25 cellular contexts compared by ENCODE assay signal in genomic region chr6:92008757-92009502, GRCh38.
"Had no signal": no experiment of that assay in that cellular context is flagged by ENCODE, and none has a peak within 500 bp of the region (broad histone marks: within the 10 kb centered on the region; RNA-seq: fewer than 3 reads in every experiment).

No MANE protein-coding gene starts in this region.

- DNase-seq: hypothalamus; immature natural killer cell; kidney; left colon; left lung; lower lobe of right lung; mammary epithelial cell; mesenchymal stem cell; naive B cell; natural killer cell; ovary; posterior cingulate gyrus; retina; right cardiac atrium; sigmoid colon; small intestine; spleen; stimulated activated CD4-positive, alpha-beta T cell treated with anti-CD3 and anti-CD28 coated beads, Interleukin-4, amount 100 ng/mL, for 24 hours; stimulated activated naive CD4-positive, alpha-beta T cell; upper lobe of left lung had no signal

- H3K4me3 Mint-ChIP-seq: immature natural killer cell; mesothelial cell of epicardium; naive B cell; natural killer cell; stimulated activated effector memory CD8-positive, alpha-beta T cell treated with anti-CD3 and anti-CD28 coated beads, Interleukin-12 subunit alpha, Interleukin-12 subunit beta, amount 100 ng/mL, for 72 hours; stimulated activated naive CD8-positive, alpha-beta T cell treated with anti-CD3 and anti-CD28 coated beads, Interleukin-15, Interleukin-2, amounts not matched to agents 100 ng/mL and 50 ng/mL, for 24 hours had no signal

- H3K4me1 ChIP-seq: left lung, lower lobe of right lung, prostate gland, sigmoid colon, spleen, tibial nerve, upper lobe of left lung had no signal

- H3K9me3 ChIP-seq: lower lobe of right lung, ovary, prostate gland, sigmoid colon, upper lobe of left lung had no signal

- H3K4me3 ChIP-seq: left lung, lower lobe of right lung, ovary, prostate gland, sigmoid colon, spleen, tibial nerve, upper lobe of left lung had no signal

- H3K27me3 ChIP-seq: left lung, ovary, sigmoid colon, spleen, tibial nerve, upper lobe of left lung had no signal

- H3K4me1 Mint-ChIP-seq: immature natural killer cell; mesothelial cell of epicardium; naive B cell; natural killer cell; stimulated activated effector memory CD8-positive, alpha-beta T cell treated with anti-CD3 and anti-CD28 coated beads, Interleukin-12 subunit alpha, Interleukin-12 subunit beta, amount 100 ng/mL, for 72 hours had no signal

- H3K36me3 ChIP-seq: left lung, lower lobe of right lung, ovary, prostate gland, sigmoid colon, spleen, tibial nerve, upper lobe of left lung had no signal

- H3K36me3 Mint-ChIP-seq: mesothelial cell of epicardium; naive B cell; natural killer cell; stimulated activated effector memory CD8-positive, alpha-beta T cell treated with anti-CD3 and anti-CD28 coated beads, Interleukin-12 subunit alpha, Interleukin-12 subunit beta, amount 100 ng/mL, for 72 hours had no signal

- H3K27ac ChIP-seq: left lung, lower lobe of right lung, ovary, prostate gland, sigmoid colon, spleen, tibial nerve, upper lobe of left lung had no signal

- H3K27ac Mint-ChIP-seq: immature natural killer cell; mesothelial cell of epicardium; naive B cell; natural killer cell; stimulated activated effector memory CD8-positive, alpha-beta T cell treated with anti-CD3 and anti-CD28 coated beads, Interleukin-12 subunit alpha, Interleukin-12 subunit beta, amount 100 ng/mL, for 72 hours; stimulated activated naive CD8-positive, alpha-beta T cell treated with anti-CD3 and anti-CD28 coated beads, Interleukin-15, Interleukin-2, amounts not matched to agents 100 ng/mL and 50 ng/mL, for 24 hours had no signal

- H3K27me3 Mint-ChIP-seq: naive B cell; stimulated activated naive CD8-positive, alpha-beta T cell treated with anti-CD3 and anti-CD28 coated beads, Interleukin-15, Interleukin-2, amounts not matched to agents 100 ng/mL and 50 ng/mL, for 24 hours had no signal
